14 cellular contexts compared by ENCODE assay signal in the genomic region with DNA sequence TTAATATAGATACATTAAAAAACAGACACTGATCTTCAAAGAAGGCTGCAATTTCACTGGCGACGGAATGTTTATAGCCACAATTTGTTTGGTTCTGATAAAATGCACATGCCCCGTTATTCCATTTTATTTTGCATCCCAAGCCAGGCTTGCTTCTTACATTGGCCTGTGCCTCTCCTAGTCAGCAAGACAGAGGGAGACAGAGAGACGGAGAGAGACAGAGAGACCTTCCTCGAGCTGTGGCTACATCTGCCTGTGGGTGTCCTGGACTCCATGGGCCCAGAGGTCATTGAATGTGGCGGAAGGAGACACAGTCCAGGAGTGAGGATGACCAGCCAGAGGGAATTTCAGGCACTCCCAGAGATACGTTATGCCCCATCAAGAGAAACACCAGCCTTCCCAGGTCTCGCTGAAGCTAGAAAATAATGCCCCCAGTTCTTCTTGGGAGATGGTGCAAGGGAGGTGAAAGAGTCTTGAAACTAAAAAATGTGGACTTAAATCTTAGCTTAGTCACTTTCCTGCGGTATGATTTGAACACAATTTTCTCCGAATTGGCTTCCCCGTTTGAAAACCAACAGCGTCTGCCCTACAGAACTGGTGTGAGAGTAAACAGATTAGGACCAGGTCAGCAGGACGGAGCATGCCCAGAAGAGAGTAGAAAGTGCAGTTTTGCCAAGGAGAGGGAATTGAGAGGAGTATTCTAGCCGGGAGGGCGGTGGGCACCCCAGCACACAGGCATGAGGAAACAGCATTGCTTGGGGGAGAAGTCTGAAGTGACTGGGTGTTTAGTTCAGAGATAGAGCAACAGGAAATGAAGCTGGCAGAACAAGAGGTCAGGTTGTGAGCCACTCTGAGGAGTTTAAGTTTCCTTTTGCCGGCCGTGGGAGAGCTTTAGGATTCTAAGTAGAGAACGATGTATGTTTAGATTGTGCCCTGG.
DNase-seq lines count a peak whose midpoint lies in the region; ATAC-seq and TF ChIP-seq lines count a peak whose summit lies in the region.
"Had no signal": no experiment of that assay in that cellular context is flagged by ENCODE, and none has a peak within 500 bp of the region (broad histone marks: within the 10 kb centered on the region; RNA-seq: fewer than 3 reads in every experiment).

No MANE protein-coding gene starts in this region.

- H3K36me3 ChIP-seq in CD8-positive, alpha-beta memory T cell (ENCODE audit: insufficient read depth, low read length): no peaks in the 10 kb centered on the region
- no peaks in the 10 kb centered on the region for H3K36me3 ChIP-seq in OCI-LY3 (replicated peaks; ENCODE audit: low read depth, low read length)
- H3K36me3 ChIP-seq: gastrocnemius medialis had no signal

- intact Hi-C loops in activated naive CD4-positive, alpha-beta T cell treated with anti-CD3 and anti-CD28 coated beads for 36 hours (cut with micrococcal nuclease): loop anchor here (1.0 to 10.0 kb wide), 9 partner anchors 21 to 1549 kb away; a partner anchor contains a TSS
- intact Hi-C loops in Right ventricle myocardium inferior (cut with DNase I): no loop called here

- H3K27me3 Mint-ChIP-seq in CD8-positive, alpha-beta memory T cell: no peaks in the 10 kb centered on the region
- no peaks in the 10 kb centered on the region for H3K27me3 Mint-ChIP-seq in activated naive CD4-positive, alpha-beta T cell treated with anti-CD3 and anti-CD28 coated beads for 36 hours (ENCODE audit: low read depth)
- H3K27me3 Mint-ChIP-seq in natural killer cell treated with Interleukin-12 subunit alpha and Interleukin-12 subunit beta and Interleukin-15 and Interleukin-18, amount 100 ng/mL, for 72 hours: no peaks in the 10 kb centered on the region

- peak overlapping the region; percentile 49 for H3K4me3 ChIP-seq in CD8-positive, alpha-beta memory T cell (ENCODE audit: low read length)
- no peak overlapping the region for H3K4me3 ChIP-seq in OCI-LY3 (ENCODE audit: low read length)
- H3K4me3 ChIP-seq: gastrocnemius medialis had no signal

- H3K79me2 ChIP-seq in OCI-LY3 (ENCODE audit: low read length): no peaks in the 10 kb centered on the region

- H3K9ac ChIP-seq in OCI-LY3 (ENCODE audit: low read length): no peak overlapping the region

- POLR2A ChIA-PET in CD8-positive, alpha-beta memory T cell (lab: Charles Lee): interaction anchor here (0.6 to 1.3 kb wide), 5 partner anchors 9 to 237 kb away, joined by 3 to 5 read pairs (median 3); no protein-coding TSS in a partner anchor

- H3K27me3 ChIP-seq in CD8-positive, alpha-beta memory T cell (ENCODE audit: insufficient read depth, low read length, poor library complexity, severe bottlenecking): no peaks in the 10 kb centered on the region
- peaks cover 53% of the 10 kb centered on the region for H3K27me3 ChIP-seq in OCI-LY3 (ENCODE audit: low read depth, low read length)
- H3K27me3 ChIP-seq: gastrocnemius medialis had no signal

- CTCF ChIA-PET in CD8-positive, alpha-beta memory T cell (lab: Charles Lee): interaction anchor here (0.9 to 1.1 kb wide), 2 partner anchors 121 to 254 kb away, joined by 3 to 6 read pairs; no protein-coding TSS in a partner anchor
- CTCF ChIA-PET in activated naive CD4-positive, alpha-beta T cell treated with anti-CD3 and anti-CD28 coated beads for 36 hours (lab: Charles Lee): interaction anchor here (0.6 to 1.5 kb wide), 6 partner anchors 10 to 300 kb away, joined by 3 to 4 read pairs (median 3); no protein-coding TSS in a partner anchor

- H3K9me3 ChIP-seq in CD8-positive, alpha-beta memory T cell (ENCODE audit: low read length): no peaks in the 10 kb centered on the region
- H3K9me3 ChIP-seq in OCI-LY3 (ENCODE audit: insufficient read depth, low read length): no peaks in the 10 kb centered on the region
- H3K9me3 ChIP-seq: gastrocnemius medialis had no signal

- no peak overlapping the region for H2AFZ ChIP-seq in OCI-LY3 (ENCODE audit: low read depth, low read length)

- peak overlapping the region; percentile 44 for H3K27ac ChIP-seq in CD8-positive, alpha-beta memory T cell (ENCODE audit: low read depth, low read length)
- H3K27ac ChIP-seq in OCI-LY3 (ENCODE audit: low read length): no peak overlapping the region
- H3K27ac ChIP-seq: gastrocnemius medialis had no signal

- ATAC-seq in natural killer cell treated with Interleukin-12 subunit alpha and Interleukin-12 subunit beta and Interleukin-15 and Interleukin-18, amount 100 ng/mL, for 72 hours: peak; percentile 92 to 95
- ATAC-seq in HG02571 (IDR thresholded peaks at IDR 0.05; ENCODE audit: unreplicated experiment) (no peak), HG03439 (IDR thresholded peaks at IDR 0.05; ENCODE audit: unreplicated experiment) (no peak), Right ventricle myocardium inferior (no peak)
- ATAC-seq: gastrocnemius medialis, HCT116 had no signal

- peaks cover 3 to 7% (median 3%) of the 10 kb centered on the region in 3 donors for H3K36me3 Mint-ChIP-seq in CD8-positive, alpha-beta memory T cell
- H3K36me3 Mint-ChIP-seq in activated naive CD4-positive, alpha-beta T cell treated with anti-CD3 and anti-CD28 coated beads for 36 hours (ENCODE audit: low read depth): no peaks in the 10 kb centered on the region
- peaks cover 4% of the 10 kb centered on the region for H3K36me3 Mint-ChIP-seq in natural killer cell treated with Interleukin-12 subunit alpha and Interleukin-12 subunit beta and Interleukin-15 and Interleukin-18, amount 100 ng/mL, for 72 hours

- DNase-seq in CD8-positive, alpha-beta memory T cell: peak in 4 of 5 donors; percentile 16 to 64 (median 46)
- DNase-seq in activated naive CD4-positive, alpha-beta T cell treated with anti-CD3 and anti-CD28 coated beads for 36 hours: peak; percentile 64
- DNase-seq in natural killer cell treated with Interleukin-12 subunit alpha and Interleukin-12 subunit beta and Interleukin-15 and Interleukin-18, amount 100 ng/mL, for 72 hours (ENCODE audit: low spot score): peak; percentile 63
- DNase-seq in superior temporal gyrus (ENCODE audit: extremely low spot score): no peak
- DNase-seq in Right ventricle myocardium inferior (ENCODE audit: missing footprints): no peak
- DNase-seq: dermis blood vessel endothelial cell, gastrocnemius medialis, KBM-7, kidney, NCI-H1930 had no signal

- peaks cover 61 to 82% (median 79%) of the 10 kb centered on the region in 3 donors for H3K4me1 Mint-ChIP-seq in CD8-positive, alpha-beta memory T cell
- peaks cover 71% of the 10 kb centered on the region for H3K4me1 Mint-ChIP-seq in activated naive CD4-positive, alpha-beta T cell treated with anti-CD3 and anti-CD28 coated beads for 36 hours (ENCODE audit: low read depth)
- H3K4me1 Mint-ChIP-seq in natural killer cell treated with Interleukin-12 subunit alpha and Interleukin-12 subunit beta and Interleukin-15 and Interleukin-18, amount 100 ng/mL, for 72 hours (ENCODE audit: low read depth in 2 of 2): peaks cover 50 to 68% of the 10 kb centered on the region in 2 donors

- peak overlapping the region; percentile 70 to 100 (median 92) for H3K27ac Mint-ChIP-seq in CD8-positive, alpha-beta memory T cell
- peak overlapping the region; percentile 96 for H3K27ac Mint-ChIP-seq in activated naive CD4-positive, alpha-beta T cell treated with anti-CD3 and anti-CD28 coated beads for 36 hours
- peak overlapping the region; percentile 91 to 93 for H3K27ac Mint-ChIP-seq in natural killer cell treated with Interleukin-12 subunit alpha and Interleukin-12 subunit beta and Interleukin-15 and Interleukin-18, amount 100 ng/mL, for 72 hours

- H3K4me3 Mint-ChIP-seq in CD8-positive, alpha-beta memory T cell: peak overlapping the region; percentile 49 to 87 (median 82)
- H3K4me3 Mint-ChIP-seq in activated naive CD4-positive, alpha-beta T cell treated with anti-CD3 and anti-CD28 coated beads for 36 hours: peak overlapping the region; percentile 76
- peak overlapping the region; percentile 83 for H3K4me3 Mint-ChIP-seq in natural killer cell treated with Interleukin-12 subunit alpha and Interleukin-12 subunit beta and Interleukin-15 and Interleukin-18, amount 100 ng/mL, for 72 hours

- H3K9me3 Mint-ChIP-seq in CD8-positive, alpha-beta memory T cell: no peaks in the 10 kb centered on the region
- H3K9me3 Mint-ChIP-seq in activated naive CD4-positive, alpha-beta T cell treated with anti-CD3 and anti-CD28 coated beads for 36 hours: peaks cover 5% of the 10 kb centered on the region
- no peaks in the 10 kb centered on the region for H3K9me3 Mint-ChIP-seq in natural killer cell treated with Interleukin-12 subunit alpha and Interleukin-12 subunit beta and Interleukin-15 and Interleukin-18, amount 100 ng/mL, for 72 hours

- H3K4me2 ChIP-seq in OCI-LY3 (ENCODE audit: low read length): peak overlapping the region; percentile 8; the same call in 1 of the 2 replicates

- H3K4me1 ChIP-seq in CD8-positive, alpha-beta memory T cell (ENCODE audit: insufficient read depth, low read length): peaks cover 66% of the 10 kb centered on the region
- H3K4me1 ChIP-seq in OCI-LY3 (ENCODE audit: low read length): no peaks in the 10 kb centered on the region
- H3K4me1 ChIP-seq: gastrocnemius medialis had no signal

- H4K20me1 ChIP-seq in OCI-LY3 (ENCODE audit: insufficient read depth, low read length): no peaks in the 10 kb centered on the region

- no peak for TF ChIP-seq CTCF in OCI-LY3 (IDR thresholded peaks at IDR 0.05; ENCODE audit: low read depth, low read length)

Comparison
In these comparisons a context has a peak if more than half of its experiments do, and no peak if none do; other contexts are left out.
1. DNase-seq: peak in CD8-positive, alpha-beta memory T cell (4 of 5), activated naive CD4-positive, alpha-beta T cell treated with anti-CD3 and anti-CD28 coated beads for 36 hours (single experiment) and natural killer cell treated with Interleukin-12 subunit alpha and Interleukin-12 subunit beta and Interleukin-15 and Interleukin-18, amount 100 ng/mL, for 72 hours (single experiment); none in superior temporal gyrus (single experiment) and Right ventricle myocardium inferior (single experiment).
2. ATAC-seq: peak in natural killer cell treated with Interleukin-12 subunit alpha and Interleukin-12 subunit beta and Interleukin-15 and Interleukin-18, amount 100 ng/mL, for 72 hours (2 of 2); none in HG02571 (single experiment), HG03439 (single experiment) and Right ventricle myocardium inferior (single experiment).
3. Peak in every context shown above with its lines, with median percentiles within 50 percentile points of each other: H3K27ac Mint-ChIP-seq and H3K4me3 Mint-ChIP-seq.